8 cellular contexts compared by ENCODE assay signal in the genomic region with DNA sequence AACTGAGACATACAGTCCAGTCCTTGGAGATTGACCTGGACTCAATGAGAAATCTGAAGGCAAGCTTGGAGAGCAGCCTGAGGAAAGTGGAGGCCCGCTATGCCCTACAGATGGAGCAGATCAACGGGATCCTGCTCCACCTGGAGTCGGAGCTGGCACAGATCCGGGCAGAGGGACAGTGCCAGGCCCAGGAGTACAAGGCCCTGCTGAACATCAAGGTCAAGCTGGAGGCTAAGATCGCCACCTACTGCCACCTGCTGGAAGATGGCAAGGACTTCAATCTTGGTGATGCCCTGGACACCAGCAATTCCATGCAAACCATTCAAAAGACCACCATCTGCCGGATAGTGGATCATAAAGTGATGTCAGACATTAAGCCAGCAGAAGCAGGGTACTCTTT. TPM values are rescaled to one million over a fixed set of nuclear protein-coding genes. Genes with fewer than 3 reads are reported as not detected.
A peak's percentile ranks its signal among the peaks of the same experiment; 100 is the strongest.
DNase-seq lines count a peak whose midpoint lies in the region; ATAC-seq, FAIRE-seq and TF ChIP-seq lines count a peak whose summit lies in the region.

No MANE protein-coding gene starts in this region.

- no peaks in the 10 kb centered on the region for H3K4me1 ChIP-seq in HepG2 (ENCODE audit: insufficient read depth, low read length)
- H3K4me1 ChIP-seq in effector memory CD4-positive, alpha-beta T cell (ENCODE audit: control insufficient read depth, insufficient read depth, low read length, poor library complexity, severe bottlenecking) = no peaks in the 10 kb centered on the region

- no peak overlapping the region for H3K4me2 ChIP-seq in HepG2 (ENCODE audit: low read depth, low read length)

- no peaks in the 10 kb centered on the region for H4K20me1 ChIP-seq in HepG2 (ENCODE audit: insufficient read depth, low read length)

- WGBS in HepG2 (ENCODE audit: low lambda C conversion rate) = 0% methylated on average over 1 of the region's 6 CpGs

- no peak for TF ChIP-seq POLR2A in HepG2 (IDR thresholded peaks at IDR 0.05; ENCODE audit: insufficient read depth in 1 of 2, low read depth in 2 of 2, low read length in 2 of 2)

- no peaks in the 10 kb centered on the region for H3K27me3 ChIP-seq in HepG2 (ENCODE audit: control insufficient read depth in 1 of 2, insufficient read depth in 2 of 2, low read length in 2 of 2)
- no peaks in the 10 kb centered on the region for H3K27me3 ChIP-seq in effector memory CD4-positive, alpha-beta T cell (replicated peaks; ENCODE audit: control insufficient read depth, insufficient read depth, low read length, poor library complexity, severe bottlenecking)

- no peak overlapping the region for H3K9ac ChIP-seq in HepG2 (ENCODE audit: insufficient read depth, low read depth, low read length)

- TF ChIP-seq EP300 in HepG2 (IDR thresholded peaks at IDR 0.05; ENCODE audit: low read depth in 2 of 2, low read length in 2 of 2) (no peak), HepG2 (CRISPR knock-in tag; IDR thresholded peaks at IDR 0.05; ENCODE audit: borderline replicate concordance) (no peak)

- peak; percentile 44 for FAIRE-seq in HepG2 (lab: Jason Lieb, UNC)

- H3K4me3 ChIP-seq in HFF-Myc (replicated peaks; ENCODE audit: low read depth, low read length) (no peak overlapping the region), HepG2 (replicated peaks in 1 of 3; ENCODE audit: insufficient read depth in 1 of 3, low read depth in 2 of 3, low read length in 3 of 3) (no peak overlapping the region)
- no peak overlapping the region for H3K4me3 ChIP-seq in effector memory CD4-positive, alpha-beta T cell (ENCODE audit: insufficient read depth, low read depth, low read length, poor library complexity, severe bottlenecking)

- no peaks in the 10 kb centered on the region for H3K36me3 ChIP-seq in HepG2 (replicated peaks in 1 of 2; ENCODE audit: control insufficient read depth in 1 of 2, insufficient read depth in 2 of 2, low read length in 2 of 2)
- no peaks in the 10 kb centered on the region for H3K36me3 ChIP-seq in effector memory CD4-positive, alpha-beta T cell (ENCODE audit: control insufficient read depth, insufficient read depth, low read length)

- ATAC-seq in HepG2 = no peak

- POLR2A ChIA-PET in HepG2 (lab: Yijun Ruan, JAX) = no interaction called here

- intact Hi-C loops in HepG2 (cut with micrococcal nuclease; ENCODE audit: unreplicated experiment) = no loop called here

- TF ChIP-seq CTCF in HFF-Myc (IDR thresholded peaks at IDR 0.05; ENCODE audit: low read depth, low read length, missing control alignments) (peak; percentile 17), HepG2 (CRISPR knock-in tag; IDR thresholded peaks at IDR 0.05) (peak; percentile 58)

- no TSS peak for BruUV-seq in HepG2 (replicated peaks; lab: Mats Ljungman, UMichigan)

- in situ Hi-C loops in HepG2 (cut with HindIII; ENCODE audit: extremely low pct_ligation_motif_present, low pct_unique_long_range_greater_than_20kb) = no loop called here

- no peaks in the 10 kb centered on the region for H3K79me2 ChIP-seq in HepG2 (ENCODE audit: insufficient read depth, low read length)

- no peak for TF ChIP-seq RAD21 in HepG2 (CRISPR knock-in tag; IDR thresholded peaks at IDR 0.05)

- CTCF ChIA-PET in HepG2 (lab: Yijun Ruan, JAX; ENCODE audit: low intra/inter-chr PET ratio, low total read pairs) = no interaction called here

- H2AFZ ChIP-seq in HepG2 (ENCODE audit: low read length) = no peak overlapping the region

- peak; percentile 80 for DNase-seq in DMS53 (lab: John Stamatoyannopoulos, UW)
- DNase-seq in HFF-Myc (ENCODE audit: extremely low read depth, low read depth) = no peak
- DNase-seq in activated CD4-positive, alpha-beta T cell treated with anti-CD3 and anti-CD28 coated beads, Interleukin-2, amount 50 U/mL, for 1 hour = peak; percentile 13
- peak; percentile 15 for DNase-seq in HepG2 (ENCODE audit: low spot score)
- no peak for DNase-seq in HuH-7 (ENCODE audit: low spot score)
- DNase-seq in hepatic stellate cell (ENCODE audit: low spot score) = no peak
- DNase-seq in AG08395 (ENCODE audit: low spot score) = no peak
- DNase-seq in effector memory CD4-positive, alpha-beta T cell = no peak

- H3K27ac ChIP-seq in HepG2 (ENCODE audit: extremely low read length, insufficient read depth, low read length) = no peak overlapping the region
- H3K27ac ChIP-seq in effector memory CD4-positive, alpha-beta T cell (ENCODE audit: insufficient read depth, low read length, poor library complexity, severe bottlenecking) = no peak overlapping the region

- H3K9me3 ChIP-seq in HepG2 (ENCODE audit: low read length) = no peaks in the 10 kb centered on the region
- no peaks in the 10 kb centered on the region for H3K9me3 ChIP-seq in effector memory CD4-positive, alpha-beta T cell (ENCODE audit: control insufficient read depth, low read length)

TF ChIP-seq in HepG2, 621 proteins besides CTCF, POLR2A, EP300 and RAD21:
- no peak for TF ChIP-seq NRL (CRISPR knock-in tag; IDR thresholded peaks at IDR 0.05; ENCODE audit: borderline replicate concordance)
- TF ChIP-seq STAG1 (CRISPR knock-in tag; IDR thresholded peaks at IDR 0.05) = peak; percentile 17; the same call in 1 of the 2 replicates
- TF ChIP-seq ETS1 (CRISPR knock-in tag; IDR thresholded peaks at IDR 0.05) = no peak
- no peak for TF ChIP-seq MXI1 (IDR thresholded peaks at IDR 0.05; ENCODE audit: borderline replicate concordance, low read depth, low read length)
- TF ChIP-seq NONO (IDR thresholded peaks at IDR 0.05) = no peak
- no peak for TF ChIP-seq NONO (CRISPR knock-in tag; conservative IDR thresholded peaks at IDR 0.05)
- no peak for TF ChIP-seq MIER2 (CRISPR knock-in tag; IDR thresholded peaks at IDR 0.05)
- TF ChIP-seq PCBP1 (IDR thresholded peaks at IDR 0.05; ENCODE audit: borderline replicate concordance, low read depth, low read length) = no peak
- no peak for TF ChIP-seq GATA4 (IDR thresholded peaks at IDR 0.05; ENCODE audit: borderline replicate concordance, low read depth)
TF ChIP-seq in HepG2: peak in this region for 1.

RNA-seq across cellular contexts. Expression of gene FRMPD3, which starts 20.4 kb away (rescaled TPM):
- not detected in 2 replicates for total RNA-seq in HepG2 (2016; rRNA removed; fragmentation: Illumina TruSeq; extraction: Trizol)
- not detected in 2 replicates for total RNA-seq in HepG2 (2016; cell fraction: cytosol; rRNA removed; fragmentation: Illumina TruSeq; extraction: Trizol; ENCODE audit: low read depth)
- total RNA-seq in HepG2 (2016; cell fraction: insoluble cytoplasmic fraction; rRNA removed; fragmentation: Illumina TruSeq; extraction: Trizol) = not detected in 2 replicates
- total RNA-seq in HepG2 (2016; cell fraction: membrane; rRNA removed; fragmentation: Illumina TruSeq; extraction: Trizol) = not detected in 2 replicates
- not detected in 2 replicates for total RNA-seq in HepG2 (2016; cell fraction: nucleus; rRNA removed; fragmentation: Illumina TruSeq; extraction: Trizol)
- polyA plus RNA-seq in HepG2 (2011; rRNA removed) = not detected in 2 replicates
- polyA plus RNA-seq in HepG2 (2011; cell fraction: cytosol; rRNA removed) = not detected in 2 replicates
- polyA plus RNA-seq in HepG2 (2011; cell fraction: nucleus; rRNA removed) = not detected in 2 replicates
- not detected in 2 replicates for polyA plus RNA-seq in HepG2 (2012)
- polyA plus RNA-seq in HepG2 (2016; cell fraction: cytosol; fragmentation: Illumina TruSeq; extraction: Trizol; ENCODE audit: low read depth) = not detected in 2 replicates
- not detected in 2 replicates for polyA plus RNA-seq in HepG2 (2016; cell fraction: insoluble cytoplasmic fraction; fragmentation: Illumina TruSeq; extraction: Trizol; ENCODE audit: low read depth)
- polyA plus RNA-seq in HepG2 (2016; cell fraction: membrane; fragmentation: Illumina TruSeq; extraction: Trizol; ENCODE audit: low read depth) = not detected in 2 replicates
- not detected in 2 replicates for polyA plus RNA-seq in HepG2 (2016; cell fraction: nucleus; fragmentation: Illumina TruSeq; extraction: Trizol; ENCODE audit: insufficient read depth, low read depth)
- not detected in 2 replicates for polyA minus RNA-seq in HepG2 (2011; rRNA and poly(A)+ RNA removed; ENCODE audit: low replicate concordance)
- polyA minus RNA-seq in HepG2 (2011; cell fraction: cytosol; rRNA and poly(A)+ RNA removed) = not detected in 2 replicates
- polyA minus RNA-seq in HepG2 (2011; cell fraction: nucleus; rRNA and poly(A)+ RNA removed) = not detected in 2 replicates

Comparison
In these comparisons a context has a peak if more than half of its experiments do, and no peak if none do; other contexts are left out.
1. DNase-seq: peak in DMS53 (single experiment), activated CD4-positive, alpha-beta T cell treated with anti-CD3 and anti-CD28 coated beads, Interleukin-2, amount 50 U/mL, for 1 hour (single experiment) and HepG2 (single experiment); none in HFF-Myc (single experiment), HuH-7 (single experiment), hepatic stellate cell (single experiment), AG08395 (single experiment) and effector memory CD4-positive, alpha-beta T cell (0 of 3).